ENCODE assay signal across 1 cellular context in the genomic region with DNA sequence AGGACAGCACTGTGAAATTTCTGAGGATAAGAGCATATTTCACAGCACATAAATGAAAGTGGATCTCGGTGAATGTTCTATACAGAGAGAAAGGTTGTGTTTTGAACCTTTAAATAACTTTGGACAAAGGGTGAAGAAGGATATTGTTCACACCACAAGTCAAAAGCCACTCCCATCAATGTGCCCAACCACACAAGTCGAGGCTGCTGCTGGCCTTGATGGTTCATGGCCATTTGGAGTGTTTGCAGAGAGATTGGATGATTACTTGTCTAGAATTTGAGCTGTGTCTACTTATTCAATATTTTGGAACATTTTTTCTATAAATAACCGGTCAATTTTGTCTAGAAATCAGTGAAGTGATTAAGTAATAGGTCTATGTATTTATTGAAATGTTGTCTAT.
TF ChIP-seq lines count a peak whose summit lies in the region.

No MANE protein-coding gene starts in this region.

TF ChIP-seq in HepG2, 621 proteins besides CTCF, POLR2A, EP300 and RAD21 (continued from another document):
- TF ChIP-seq, protein P1, sequence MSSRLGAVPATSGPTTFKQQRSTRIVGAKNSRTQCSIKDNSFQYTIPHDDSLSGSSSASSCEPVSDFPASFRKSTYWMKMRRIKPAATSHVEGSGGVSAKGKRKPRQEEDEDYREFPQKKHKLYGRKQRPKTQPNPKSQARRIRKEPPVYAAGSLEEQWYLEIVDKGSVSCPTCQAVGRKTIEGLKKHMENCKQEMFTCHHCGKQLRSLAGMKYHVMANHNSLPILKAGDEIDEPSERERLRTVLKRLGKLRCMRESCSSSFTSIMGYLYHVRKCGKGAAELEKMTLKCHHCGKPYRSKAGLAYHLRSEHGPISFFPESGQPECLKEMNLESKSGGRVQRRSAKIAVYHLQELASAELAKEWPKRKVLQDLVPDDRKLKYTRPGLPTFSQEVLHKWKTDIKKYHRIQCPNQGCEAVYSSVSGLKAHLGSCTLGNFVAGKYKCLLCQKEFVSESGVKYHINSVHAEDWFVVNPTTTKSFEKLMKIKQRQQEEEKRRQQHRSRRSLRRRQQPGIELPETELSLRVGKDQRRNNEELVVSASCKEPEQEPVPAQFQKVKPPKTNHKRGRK (CRISPR knock-in tag; IDR thresholded peaks at IDR 0.05): no peak
- TF ChIP-seq SOX6 (IDR thresholded peaks at IDR 0.05) (no peak), SOX6 (CRISPR knock-in tag; IDR thresholded peaks at IDR 0.05) (0 out of 2 replicates have a peak, but pooled peaks have one; percentile 17), ESRRA (CRISPR knock-in tag; IDR thresholded peaks at IDR 0.05; ENCODE audit: low read depth) (no peak), GTF3A (CRISPR knock-in tag; conservative IDR thresholded peaks at IDR 0.05) (no peak), SALL2 (CRISPR knock-in tag; IDR thresholded peaks at IDR 0.05) (no peak), AGO1 (IDR thresholded peaks at IDR 0.05; ENCODE audit: low read depth, low read length, poor library complexity, severe bottlenecking) (no peak), ZNF773 (CRISPR knock-in tag; IDR thresholded peaks at IDR 0.05; ENCODE audit: borderline replicate concordance) (no peak), ZNF644 (CRISPR knock-in tag; IDR thresholded peaks at IDR 0.05; ENCODE audit: low read depth) (peak; percentile 33; the same call in 1 of the 2 replicates), ZNF572 (CRISPR knock-in tag; IDR thresholded peaks at IDR 0.05) (no peak), SNAPC2 (CRISPR knock-in tag; IDR thresholded peaks at IDR 0.05) (no peak), TBX3 (IDR thresholded peaks at IDR 0.05; ENCODE audit: borderline replicate concordance) (no peak), ZMYM4 (CRISPR knock-in tag; IDR thresholded peaks at IDR 0.05) (no peak), ZNF547 (CRISPR knock-in tag; IDR thresholded peaks at IDR 0.05) (no peak), TP53 (CRISPR knock-in tag; conservative IDR thresholded peaks at IDR 0.05) (no peak), ZNF230 (CRISPR knock-in tag; IDR thresholded peaks at IDR 0.05) (no peak), ERF (CRISPR knock-in tag; IDR thresholded peaks at IDR 0.05) (no peak), ZNF7 (CRISPR knock-in tag; IDR thresholded peaks at IDR 0.05) (no peak), NR1H2 (CRISPR knock-in tag; IDR thresholded peaks at IDR 0.05; ENCODE audit: borderline replicate concordance, low read depth) (no peak), KAT7 (CRISPR knock-in tag; IDR thresholded peaks at IDR 0.05; ENCODE audit: borderline replicate concordance) (no peak), SRSF9 (IDR thresholded peaks at IDR 0.05; ENCODE audit: borderline replicate concordance, insufficient read depth, low read depth, low read length, poor library complexity, severe bottlenecking) (no peak), KLF11 (CRISPR knock-in tag; IDR thresholded peaks at IDR 0.05) (no peak), PCBP1 (IDR thresholded peaks at IDR 0.05; ENCODE audit: borderline replicate concordance, low read depth, low read length) (no peak), SOX13 (IDR thresholded peaks at IDR 0.05) (no peak), SOX13 (CRISPR knock-in tag; conservative IDR thresholded peaks at IDR 0.05 in 1 of 2, IDR thresholded peaks at IDR 0.05 in 1 of 2) (peak in 1 of 2 experiments; percentile 45; a peak in 2 of 4 replicates), CBFB (CRISPR knock-in tag; IDR thresholded peaks at IDR 0.05) (no peak), THAP11 (CRISPR knock-in tag; IDR thresholded peaks at IDR 0.05) (no peak), MATR3 (CRISPR knock-in tag; IDR thresholded peaks at IDR 0.05) (no peak), TEAD3 (CRISPR knock-in tag; optimal IDR thresholded peaks at IDR 0.05; ENCODE audit: borderline replicate concordance) (no peak), SYNCRIP (IDR thresholded peaks at IDR 0.05; ENCODE audit: insufficient read depth, low read depth, low read length) (no peak)
- TF ChIP-seq, protein P2, sequence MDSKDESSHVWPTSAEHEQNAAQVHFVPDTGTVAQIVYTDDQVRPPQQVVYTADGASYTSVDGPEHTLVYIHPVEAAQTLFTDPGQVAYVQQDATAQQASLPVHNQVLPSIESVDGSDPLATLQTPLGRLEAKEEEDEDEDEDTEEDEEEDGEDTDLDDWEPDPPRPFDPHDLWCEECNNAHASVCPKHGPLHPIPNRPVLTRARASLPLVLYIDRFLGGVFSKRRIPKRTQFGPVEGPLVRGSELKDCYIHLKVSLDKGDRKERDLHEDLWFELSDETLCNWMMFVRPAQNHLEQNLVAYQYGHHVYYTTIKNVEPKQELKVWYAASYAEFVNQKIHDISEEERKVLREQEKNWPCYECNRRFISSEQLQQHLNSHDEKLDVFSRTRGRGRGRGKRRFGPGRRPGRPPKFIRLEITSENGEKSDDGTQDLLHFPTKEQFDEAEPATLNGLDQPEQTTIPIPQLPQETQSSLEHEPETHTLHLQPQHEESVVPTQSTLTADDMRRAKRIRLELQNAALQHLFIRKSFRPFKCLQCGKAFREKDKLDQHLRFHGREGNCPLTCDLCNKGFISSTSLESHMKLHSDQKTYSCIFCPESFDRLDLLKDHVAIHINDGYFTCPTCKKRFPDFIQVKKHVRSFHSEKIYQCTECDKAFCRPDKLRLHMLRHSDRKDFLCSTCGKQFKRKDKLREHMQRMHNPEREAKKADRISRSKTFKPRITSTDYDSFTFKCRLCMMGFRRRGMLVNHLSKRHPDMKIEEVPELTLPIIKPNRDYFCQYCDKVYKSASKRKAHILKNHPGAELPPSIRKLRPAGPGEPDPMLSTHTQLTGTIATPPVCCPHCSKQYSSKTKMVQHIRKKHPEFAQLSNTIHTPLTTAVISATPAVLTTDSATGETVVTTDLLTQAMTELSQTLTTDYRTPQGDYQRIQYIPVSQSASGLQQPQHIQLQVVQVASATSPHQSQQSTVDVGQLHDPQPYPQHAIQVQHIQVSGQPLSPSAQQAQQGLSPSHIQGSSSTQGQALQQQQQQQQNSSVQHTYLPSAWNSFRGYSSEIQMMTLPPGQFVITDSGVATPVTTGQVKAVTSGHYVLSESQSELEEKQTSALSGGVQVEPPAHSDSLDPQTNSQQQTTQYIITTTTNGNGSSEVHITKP (CRISPR knock-in tag; IDR thresholded peaks at IDR 0.05; ENCODE audit: low read depth): no peak
- TF ChIP-seq, protein P3, sequence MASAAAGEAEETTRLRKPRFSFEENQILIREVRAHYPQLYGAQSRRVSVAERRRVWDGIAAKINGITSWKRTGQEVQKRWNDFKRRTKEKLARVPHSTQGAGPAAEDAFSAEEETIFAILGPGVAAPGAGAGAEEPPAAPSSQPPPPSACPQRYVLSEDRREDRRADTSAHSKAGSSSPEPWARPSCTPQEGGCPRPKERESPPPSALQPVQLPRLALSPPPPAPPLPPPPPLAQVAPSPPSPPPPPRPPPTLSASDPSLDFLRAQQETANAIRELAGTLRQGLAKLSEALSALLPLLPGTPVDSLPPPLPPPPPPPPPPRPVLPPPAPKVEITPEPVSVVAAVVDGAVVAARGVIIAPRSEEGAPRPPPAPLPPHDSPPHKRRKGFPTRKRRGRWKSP (CRISPR knock-in tag; IDR thresholded peaks at IDR 0.05): no peak
- TF ChIP-seq, protein P4, sequence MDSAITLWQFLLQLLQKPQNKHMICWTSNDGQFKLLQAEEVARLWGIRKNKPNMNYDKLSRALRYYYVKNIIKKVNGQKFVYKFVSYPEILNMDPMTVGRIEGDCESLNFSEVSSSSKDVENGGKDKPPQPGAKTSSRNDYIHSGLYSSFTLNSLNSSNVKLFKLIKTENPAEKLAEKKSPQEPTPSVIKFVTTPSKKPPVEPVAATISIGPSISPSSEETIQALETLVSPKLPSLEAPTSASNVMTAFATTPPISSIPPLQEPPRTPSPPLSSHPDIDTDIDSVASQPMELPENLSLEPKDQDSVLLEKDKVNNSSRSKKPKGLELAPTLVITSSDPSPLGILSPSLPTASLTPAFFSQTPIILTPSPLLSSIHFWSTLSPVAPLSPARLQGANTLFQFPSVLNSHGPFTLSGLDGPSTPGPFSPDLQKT (CRISPR knock-in tag; IDR thresholded peaks at IDR 0.05; ENCODE audit: borderline replicate concordance): no peak
- TF ChIP-seq, protein P5, sequence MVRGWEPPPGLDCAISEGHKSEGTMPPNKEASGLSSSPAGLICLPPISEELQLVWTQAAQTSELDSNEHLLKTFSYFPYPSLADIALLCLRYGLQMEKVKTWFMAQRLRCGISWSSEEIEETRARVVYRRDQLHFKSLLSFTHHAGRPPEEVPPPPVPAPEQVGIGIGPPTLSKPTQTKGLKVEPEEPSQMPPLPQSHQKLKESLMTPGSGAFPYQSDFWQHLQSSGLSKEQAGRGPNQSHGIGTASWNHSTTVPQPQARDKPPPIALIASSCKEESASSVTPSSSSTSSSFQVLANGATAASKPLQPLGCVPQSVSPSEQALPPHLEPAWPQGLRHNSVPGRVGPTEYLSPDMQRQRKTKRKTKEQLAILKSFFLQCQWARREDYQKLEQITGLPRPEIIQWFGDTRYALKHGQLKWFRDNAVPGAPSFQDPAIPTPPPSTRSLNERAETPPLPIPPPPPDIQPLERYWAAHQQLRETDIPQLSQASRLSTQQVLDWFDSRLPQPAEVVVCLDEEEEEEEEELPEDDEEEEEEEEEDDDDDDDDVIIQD (CRISPR knock-in tag; IDR thresholded peaks at IDR 0.05; ENCODE audit: low read depth): 0 out of 2 replicates have a peak, but pooled peaks have one; percentile 28
- TF ChIP-seq, protein P6, sequence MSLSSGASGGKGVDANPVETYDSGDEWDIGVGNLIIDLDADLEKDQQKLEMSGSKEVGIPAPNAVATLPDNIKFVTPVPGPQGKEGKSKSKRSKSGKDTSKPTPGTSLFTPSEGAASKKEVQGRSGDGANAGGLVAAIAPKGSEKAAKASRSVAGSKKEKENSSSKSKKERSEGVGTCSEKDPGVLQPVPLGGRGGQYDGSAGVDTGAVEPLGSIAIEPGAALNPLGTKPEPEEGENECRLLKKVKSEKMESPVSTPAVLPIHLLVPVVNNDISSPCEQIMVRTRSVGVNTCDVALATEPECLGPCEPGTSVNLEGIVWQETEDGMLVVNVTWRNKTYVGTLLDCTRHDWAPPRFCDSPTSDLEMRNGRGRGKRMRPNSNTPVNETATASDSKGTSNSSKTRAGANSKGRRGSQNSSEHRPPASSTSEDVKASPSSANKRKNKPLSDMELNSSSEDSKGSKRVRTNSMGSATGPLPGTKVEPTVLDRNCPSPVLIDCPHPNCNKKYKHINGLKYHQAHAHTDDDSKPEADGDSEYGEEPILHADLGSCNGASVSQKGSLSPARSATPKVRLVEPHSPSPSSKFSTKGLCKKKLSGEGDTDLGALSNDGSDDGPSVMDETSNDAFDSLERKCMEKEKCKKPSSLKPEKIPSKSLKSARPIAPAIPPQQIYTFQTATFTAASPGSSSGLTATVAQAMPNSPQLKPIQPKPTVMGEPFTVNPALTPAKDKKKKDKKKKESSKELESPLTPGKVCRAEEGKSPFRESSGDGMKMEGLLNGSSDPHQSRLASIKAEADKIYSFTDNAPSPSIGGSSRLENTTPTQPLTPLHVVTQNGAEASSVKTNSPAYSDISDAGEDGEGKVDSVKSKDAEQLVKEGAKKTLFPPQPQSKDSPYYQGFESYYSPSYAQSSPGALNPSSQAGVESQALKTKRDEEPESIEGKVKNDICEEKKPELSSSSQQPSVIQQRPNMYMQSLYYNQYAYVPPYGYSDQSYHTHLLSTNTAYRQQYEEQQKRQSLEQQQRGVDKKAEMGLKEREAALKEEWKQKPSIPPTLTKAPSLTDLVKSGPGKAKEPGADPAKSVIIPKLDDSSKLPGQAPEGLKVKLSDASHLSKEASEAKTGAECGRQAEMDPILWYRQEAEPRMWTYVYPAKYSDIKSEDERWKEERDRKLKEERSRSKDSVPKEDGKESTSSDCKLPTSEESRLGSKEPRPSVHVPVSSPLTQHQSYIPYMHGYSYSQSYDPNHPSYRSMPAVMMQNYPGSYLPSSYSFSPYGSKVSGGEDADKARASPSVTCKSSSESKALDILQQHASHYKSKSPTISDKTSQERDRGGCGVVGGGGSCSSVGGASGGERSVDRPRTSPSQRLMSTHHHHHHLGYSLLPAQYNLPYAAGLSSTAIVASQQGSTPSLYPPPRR (CRISPR knock-in tag; IDR thresholded peaks at IDR 0.05; ENCODE audit: borderline replicate concordance): no peak
- TF ChIP-seq, protein P7, sequence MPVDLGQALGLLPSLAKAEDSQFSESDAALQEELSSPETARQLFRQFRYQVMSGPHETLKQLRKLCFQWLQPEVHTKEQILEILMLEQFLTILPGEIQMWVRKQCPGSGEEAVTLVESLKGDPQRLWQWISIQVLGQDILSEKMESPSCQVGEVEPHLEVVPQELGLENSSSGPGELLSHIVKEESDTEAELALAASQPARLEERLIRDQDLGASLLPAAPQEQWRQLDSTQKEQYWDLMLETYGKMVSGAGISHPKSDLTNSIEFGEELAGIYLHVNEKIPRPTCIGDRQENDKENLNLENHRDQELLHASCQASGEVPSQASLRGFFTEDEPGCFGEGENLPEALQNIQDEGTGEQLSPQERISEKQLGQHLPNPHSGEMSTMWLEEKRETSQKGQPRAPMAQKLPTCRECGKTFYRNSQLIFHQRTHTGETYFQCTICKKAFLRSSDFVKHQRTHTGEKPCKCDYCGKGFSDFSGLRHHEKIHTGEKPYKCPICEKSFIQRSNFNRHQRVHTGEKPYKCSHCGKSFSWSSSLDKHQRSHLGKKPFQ (CRISPR knock-in tag; IDR thresholded peaks at IDR 0.05; ENCODE audit: insufficient replicate concordance): no peak
